In genomic region chr3:98558100-98558499, GRCh38 we compare ENCODE assay signal across 22 cellular contexts. TPM values are rescaled to one million over a fixed set of nuclear protein-coding genes. Genes with fewer than 3 reads are reported as not detected.
DNase-seq lines count a peak whose midpoint lies in the region; ATAC-seq, FAIRE-seq and TF ChIP-seq lines count a peak whose summit lies in the region.
"Had no signal": no experiment of that assay in that cellular context is flagged by ENCODE, and none has a peak within 500 bp of the region (broad histone marks: within the 10 kb centered on the region; RNA-seq: fewer than 3 reads in every experiment).

No MANE protein-coding gene starts in this region.

- H3K4me3 Mint-ChIP-seq in CD4-positive, CD25-positive, alpha-beta regulatory T cell: peak overlapping the region in 1 of 4 donors; percentile 86
- no peak overlapping the region for H3K4me3 Mint-ChIP-seq in CD4-positive, alpha-beta T cell
- H3K4me3 Mint-ChIP-seq in T-helper 17 cell: peak overlapping the region; percentile 65

- H4K20me1 ChIP-seq in GM12878 (ENCODE audit: control insufficient read depth, insufficient read depth): no peaks in the 10 kb centered on the region

- in situ Hi-C loops in GM12878 (cut with MboI): no loop called here

- no peak for TF ChIP-seq RAD21 in GM12878 (IDR thresholded peaks at IDR 0.05; ENCODE audit: insufficient read depth, low read depth, low read length)

- H3K9ac ChIP-seq in GM12878 (ENCODE audit: control insufficient read depth, insufficient read depth, low read length): peak overlapping the region; percentile 94

- ATAC-seq in CD4-positive, CD25-positive, alpha-beta regulatory T cell (ENCODE audit: low read depth in 2 of 2): no peak
- no peak for ATAC-seq in CD4-positive, alpha-beta T cell (ENCODE audit: poor library complexity)
- ATAC-seq in T-helper 17 cell (no peak), GM12878 (no peak), pancreas (no peak), GM21367 (IDR thresholded peaks at IDR 0.05; ENCODE audit: unreplicated experiment) (no peak)
- ATAC-seq: HepG2 had no signal

- H3K27ac ChIP-seq in CD4-positive, CD25-positive, alpha-beta regulatory T cell (ENCODE audit: insufficient read depth, low read length, poor library complexity, severe bottlenecking): peak overlapping the region; percentile 90
- H3K27ac ChIP-seq in CD4-positive, alpha-beta T cell (ENCODE audit: low read depth, low read length): peak overlapping the region; percentile 54
- H3K27ac ChIP-seq in GM12878 (ENCODE audit: control insufficient read depth, insufficient read depth) (peak overlapping the region; percentile 100), pancreas (no peak overlapping the region)
- H3K27ac ChIP-seq: breast epithelium, coronary artery, HL-60, sigmoid colon had no signal

- H3K4me2 ChIP-seq in GM12878 (ENCODE audit: control insufficient read depth, insufficient read depth): peak overlapping the region; percentile 99

- TF ChIP-seq EP300 in GM12878 (IDR thresholded peaks at IDR 0.05; ENCODE audit: borderline replicate concordance in 1 of 2, control insufficient read depth in 1 of 2, low read depth in 2 of 2, low read length in 2 of 2): no peak

- RAD21 ChIA-PET in GM12878 (lab: Charles Lee; ENCODE audit: unreplicated experiment): interaction anchor here (1.2 to 20.2 kb wide), 10 partner anchors 8 to 323 kb away, joined by 3 to 511 read pairs (median 23); partner anchors contain the start of genes CLDND1 and GPR15

- no peaks in the 10 kb centered on the region for H3K9me3 ChIP-seq in CD4-positive, CD25-positive, alpha-beta regulatory T cell (ENCODE audit: control insufficient read depth in 2 of 2, low read length in 2 of 2)
- no peaks in the 10 kb centered on the region for H3K9me3 ChIP-seq in CD4-positive, alpha-beta T cell (ENCODE audit: control insufficient read depth, low read length)
- no peaks in the 10 kb centered on the region for H3K9me3 ChIP-seq in T-helper 17 cell (ENCODE audit: control insufficient read depth, low read length, poor library complexity, severe bottlenecking)
- no peaks in the 10 kb centered on the region; the same call in 2 of the 3 replicates for H3K9me3 ChIP-seq in GM12878 (replicated peaks; ENCODE audit: control insufficient read depth, insufficient read depth, low read length)
- no peaks in the 10 kb centered on the region for H3K9me3 ChIP-seq in pancreas
- H3K9me3 ChIP-seq: breast epithelium, sigmoid colon had no signal

- TF ChIP-seq CTCF in CD4-positive, alpha-beta T cell (IDR thresholded peaks at IDR 0.05): no peak
- TF ChIP-seq CTCF in GM12878 (IDR thresholded peaks at IDR 0.05 in 2 of 3, conservative IDR thresholded peaks at IDR 0.05 in 1 of 3; ENCODE audit: control insufficient read depth in 2 of 3, extremely low read depth in 1 of 3, insufficient read depth in 1 of 3, low read depth in 3 of 3, low read length in 3 of 3) (no peak), pancreas (IDR thresholded peaks at IDR 0.05) (no peak)

- no peaks in the 10 kb centered on the region for H3K27me3 Mint-ChIP-seq in CD4-positive, CD25-positive, alpha-beta regulatory T cell
- no peaks in the 10 kb centered on the region for H3K27me3 Mint-ChIP-seq in CD4-positive, alpha-beta T cell
- no peaks in the 10 kb centered on the region for H3K27me3 Mint-ChIP-seq in T-helper 17 cell
- H3K27me3 Mint-ChIP-seq: progenitor cell of endocrine pancreas had no signal

- CTCF ChIA-PET in CD4-positive, alpha-beta T cell (lab: Charles Lee): no interaction called here
- CTCF ChIA-PET in GM12878 (lab: Yijun Ruan, JAX): interaction anchor here (0.8 to 5.9 kb wide), 11 partner anchors 9 to 39 kb away, joined by 3 to 32 read pairs (median 6); partner anchors contain the start of genes CLDND1 and GPR15

- POLR2A ChIA-PET in CD4-positive, alpha-beta T cell (lab: Charles Lee): interaction anchor here (0.6 to 4.7 kb wide), 5 partner anchors 14 to 43 kb away, joined by 3 to 39 read pairs (median 4); partner anchors contain the start of genes CLDND1 and CPOX
- POLR2A ChIA-PET in GM12878 (lab: Charles Lee): interaction anchor here (0.9 to 23.2 kb wide), 10 partner anchors 8 to 173 kb away, joined by 3 to 350 read pairs (median 4); partner anchors contain the start of genes CLDND1 and GPR15

- H2AFZ ChIP-seq in GM12878 (ENCODE audit: control insufficient read depth, low read depth, low read length): no peak overlapping the region

- FAIRE-seq in GM12878 (lab: Jason Lieb, UNC) (no peak), pancreas (lab: Jason Lieb, UNC) (no peak)
- FAIRE-seq: HepG2, TTC549 had no signal

- H3K9me3 Mint-ChIP-seq in CD4-positive, CD25-positive, alpha-beta regulatory T cell: peaks cover 0 to 4% (median 0%) of the 10 kb centered on the region in 7 donors
- no peaks in the 10 kb centered on the region for H3K9me3 Mint-ChIP-seq in CD4-positive, alpha-beta T cell

- no peaks in the 10 kb centered on the region for H3K36me3 Mint-ChIP-seq in CD4-positive, CD25-positive, alpha-beta regulatory T cell
- H3K36me3 Mint-ChIP-seq in CD4-positive, alpha-beta T cell (ENCODE audit: low read depth): no peaks in the 10 kb centered on the region
- H3K36me3 Mint-ChIP-seq in T-helper 17 cell (ENCODE audit: low read depth): no peaks in the 10 kb centered on the region

- peaks cover 42% of the 10 kb centered on the region for H3K4me1 ChIP-seq in CD4-positive, CD25-positive, alpha-beta regulatory T cell (ENCODE audit: control insufficient read depth, insufficient read depth, low read length, poor library complexity, severe bottlenecking)
- H3K4me1 ChIP-seq in GM12878 (ENCODE audit: control insufficient read depth, insufficient read depth, low read length) (peaks cover 23% of the 10 kb centered on the region), pancreas (no peaks in the 10 kb centered on the region)
- H3K4me1 ChIP-seq: breast epithelium, sigmoid colon had no signal

- H3K36me3 ChIP-seq in CD4-positive, CD25-positive, alpha-beta regulatory T cell (ENCODE audit: control insufficient read depth, insufficient read depth, low read length): no peaks in the 10 kb centered on the region
- H3K36me3 ChIP-seq in GM12878 (ENCODE audit: control insufficient read depth in 2 of 2, insufficient read depth in 2 of 2, low read length in 1 of 2) (no peaks in the 10 kb centered on the region), pancreas (no peaks in the 10 kb centered on the region)
- H3K36me3 ChIP-seq: breast epithelium, sigmoid colon had no signal

- peak overlapping the region; percentile 69 for H3K4me3 ChIP-seq in CD4-positive, CD25-positive, alpha-beta regulatory T cell (ENCODE audit: low read depth, low read length)
- H3K4me3 ChIP-seq in GM12878: peak overlapping the region; percentile 47
- H3K4me3 ChIP-seq in pancreas: no peak overlapping the region
- H3K4me3 ChIP-seq: breast epithelium, coronary artery, lung, sigmoid colon had no signal

- DNase-seq in CD4-positive, CD25-positive, alpha-beta regulatory T cell: no peak
- no peak for DNase-seq in CD4-positive, alpha-beta T cell
- DNase-seq in T-helper 17 cell (no peak), GM12878 (ENCODE audit: low read depth, low spot score) (no peak), pancreas (no peak), DMS153 treated with DMSO at 0.1 percent for 48 hours (lab: John Stamatoyannopoulos, UW; ENCODE audit: unreplicated experiment) (no peak)
- DNase-seq: GOT3, NCI-H1092, NCI-H2029 treated with DMSO at 0.1 percent for 48 hours, NCI-H82, Right ventricle myocardium superior, sigmoid colon had no signal

- H3K27ac Mint-ChIP-seq in CD4-positive, CD25-positive, alpha-beta regulatory T cell: peak overlapping the region; percentile 22 to 98 (median 86)
- H3K27ac Mint-ChIP-seq in CD4-positive, alpha-beta T cell: peak overlapping the region; percentile 92
- H3K27ac Mint-ChIP-seq in T-helper 17 cell: peak overlapping the region; percentile 97
- H3K27ac Mint-ChIP-seq: progenitor cell of endocrine pancreas had no signal

- 13% methylated on average over 5 of the region's 5 CpGs for WGBS in GM12878 (ENCODE audit: insufficient coverage, insufficient replicate concordance, low lambda C conversion rate, missing lambda C conversion rate)
- 41 to 52% methylated on average over 5 of the region's 5 CpGs for WGBS in pancreas, 2 donors

- no TSS peak for BruUV-seq in GM12878 (replicated peaks; lab: Mats Ljungman, UMichigan)

- H3K4me1 Mint-ChIP-seq in CD4-positive, CD25-positive, alpha-beta regulatory T cell: peaks cover 45 to 68% (median 52%) of the 10 kb centered on the region in 4 donors
- H3K4me1 Mint-ChIP-seq in CD4-positive, alpha-beta T cell (ENCODE audit: low read depth): peaks cover 77% of the 10 kb centered on the region
- H3K4me1 Mint-ChIP-seq in T-helper 17 cell: peaks cover 57% of the 10 kb centered on the region

- peaks cover 91% of the 10 kb centered on the region for H3K79me2 ChIP-seq in GM12878 (ENCODE audit: control insufficient read depth, insufficient read depth, low read length)

- intact Hi-C loops in CD4-positive, alpha-beta T cell (cut with DNase I, micrococcal nuclease): no loop called here
- intact Hi-C loops in GM12878 (cut with micrococcal nuclease; ENCODE audit: unreplicated experiment): loop anchor here (5.0 to 10.0 kb wide), 2 partner anchors 326 to 857 kb away; no protein-coding TSS in a partner anchor
- intact Hi-C loops in pancreas (cut with DNase I): no loop called here

- no peaks in the 10 kb centered on the region for H3K27me3 ChIP-seq in CD4-positive, CD25-positive, alpha-beta regulatory T cell (ENCODE audit: control insufficient read depth, insufficient read depth, low read length)
- H3K27me3 ChIP-seq in CD4-positive, alpha-beta T cell (ENCODE audit: control insufficient read depth, insufficient read depth, low read length): no peaks in the 10 kb centered on the region
- H3K27me3 ChIP-seq in GM12878 (replicated peaks in 1 of 2; ENCODE audit: control insufficient read depth in 2 of 2, insufficient read depth in 2 of 2, low read length in 1 of 2) (no peaks in the 10 kb centered on the region), pancreas (peaks cover 0 to 5% (median 2%) of the 10 kb centered on the region in 4 donors)
- H3K27me3 ChIP-seq: sigmoid colon had no signal

- no peak for TF ChIP-seq POLR2A in GM12878 (IDR thresholded peaks at IDR 0.05; ENCODE audit: low read depth, low read length)

- SMC1A ChIA-PET in GM12878 (lab: Charles Lee; ENCODE audit: uncharacterized antibody, unreplicated experiment): interaction anchor here (0.7 to 23.6 kb wide), 11 partner anchors 4 to 190 kb away, joined by 3 to 603 read pairs (median 37); partner anchors contain the start of genes CLDND1, CPOX and GPR15

RNA-seq across cellular contexts. Expression of gene GPR15, which starts 26.3 kb away (rescaled TPM):
- 5.7 TPM for total RNA-seq in CD4-positive, CD25-positive, alpha-beta regulatory T cell
- 10 to 100 TPM in 2 of 4 donors, 1 to 10 TPM in 2; 8.6 to 72.4 (median 9.8) TPM for polyA plus RNA-seq in CD4-positive, CD25-positive, alpha-beta regulatory T cell
- total RNA-seq in CD4-positive, alpha-beta T cell: 1 to 10 TPM; 8.4 to 9.6 TPM
- 100 to 1,000 TPM in 1 of 2 donors, 10 to 100 TPM in 1; 43.2 to 181 TPM for total RNA-seq in T-helper 17 cell
- 136 and 143 TPM in 2 replicates for total RNA-seq in GM12878 (2013; cell fraction: nucleolus; rRNA removed)
- total RNA-seq in GM12878 (2014; rRNA removed): 150 and 170 TPM in 2 replicates
- 118 and 119 TPM in 2 replicates for total RNA-seq in GM12878 (2014; rRNA removed; fragmentation: Illumina TruSeq; extraction: Trizol)
- total RNA-seq in GM12878 (2021): 105 TPM in 2 replicates
- polyA plus RNA-seq in GM12878 (2011; ENCODE audit: low read depth): 81.6 TPM
- polyA plus RNA-seq in GM12878 (2011; rRNA removed): 68.3 and 87.9 TPM in 2 replicates
- 77.7 and 84.8 TPM in 2 replicates for polyA plus RNA-seq in GM12878 (2011; cell fraction: cytosol; rRNA removed)
- polyA plus RNA-seq in GM12878 (2011; cell fraction: nucleus; rRNA removed): 59.0 and 81.9 TPM in 2 replicates
- 69.4 and 117 TPM in 2 replicates for polyA plus RNA-seq in GM12878 (2012)
- 113 and 116 TPM in 2 replicates for polyA plus RNA-seq in GM12878 (2014; fragmentation: Illumina TruSeq; extraction: Trizol)
- polyA plus RNA-seq in GM12878 (2014; fragmentation: Nextera tagmentation; extraction: Ambion mirVana): 100 to 1,000 TPM in 1 of 2 experiments, 10 to 100 TPM in 1; 70.7 to 145 TPM
- polyA plus RNA-seq in GM12878 (2014; rRNA removed): 82.7 and 83.9 TPM in 2 replicates
- polyA plus RNA-seq in GM12878 (2016; fragmentation: Nextera tagmentation; extraction: Ambion mirVana): 100 to 1,000 TPM; 146 to 150 TPM
- 142 and 145 TPM in 2 replicates for polyA minus RNA-seq in GM12878 (2011; rRNA and poly(A)+ RNA removed)
- polyA minus RNA-seq in GM12878 (2011; cell fraction: cytosol; rRNA and poly(A)+ RNA removed): 29.7 and 31.3 TPM in 2 replicates
- polyA minus RNA-seq in GM12878 (2011; cell fraction: nucleus; rRNA and poly(A)+ RNA removed): 79.2 and 93.9 TPM in 2 replicates
- under 1 TPM in 2 of 6 donors, not detected in 4; 0.15 to 0.19 TPM for total RNA-seq in pancreas
- under 1 TPM in 1 of 2 donors, not detected in 1; 0.07 TPM for polyA plus RNA-seq in pancreas
- total RNA-seq: HepG2, kidney epithelial cell, progenitor cell of endocrine pancreas, Right ventricle myocardium superior, temporal lobe had no signal
- polyA plus RNA-seq: HepG2 had no signal

RNA-seq across cellular contexts. Expression of gene CPOX, which starts 35.3 kb away (rescaled TPM):
- 22.8 TPM for total RNA-seq in CD4-positive, CD25-positive, alpha-beta regulatory T cell
- polyA plus RNA-seq in CD4-positive, CD25-positive, alpha-beta regulatory T cell: 1 to 10 TPM; 7.1 to 9.5 (median 7.2) TPM
- 10 to 100 TPM in 1 of 2 experiments, 1 to 10 TPM in 1; 7.0 to 10.5 TPM for total RNA-seq in CD4-positive, alpha-beta T cell
- total RNA-seq in T-helper 17 cell (10 to 100 TPM; 17.1 to 19.8 TPM), GM12878 (2014; rRNA removed) (71.8 and 75.9 TPM in 2 replicates), GM12878 (2014; rRNA removed; fragmentation: Illumina TruSeq; extraction: Trizol) (51.0 and 53.2 TPM in 2 replicates), GM12878 (2021) (69.4 and 72.6 TPM in 2 replicates), pancreas (1 to 10 TPM; 4.1 to 9.5 (median 5.3) TPM)
- total RNA-seq in GM12878 (2013; cell fraction: nucleolus; rRNA removed): 67.1 and 69.2 TPM in 2 replicates
- 31.0 TPM for polyA plus RNA-seq in GM12878 (2011; ENCODE audit: low read depth)
- polyA plus RNA-seq in GM12878 (2011; rRNA removed) (65.8 and 67.0 TPM in 2 replicates), GM12878 (2014; fragmentation: Illumina TruSeq; extraction: Trizol) (61.8 and 63.7 TPM in 2 replicates), GM12878 (2014; fragmentation: Nextera tagmentation; extraction: Ambion mirVana) (10 to 100 TPM; 40.7 to 45.8 TPM), GM12878 (2014; rRNA removed) (66.4 and 78.0 TPM in 2 replicates), GM12878 (2016; fragmentation: Nextera tagmentation; extraction: Ambion mirVana) (10 to 100 TPM; 63.3 to 67.6 TPM), pancreas (1 to 10 TPM; 8.2 to 9.8 TPM)
- polyA plus RNA-seq in GM12878 (2011; cell fraction: cytosol; rRNA removed): 37.8 and 41.4 TPM in 2 replicates
- polyA plus RNA-seq in GM12878 (2011; cell fraction: nucleus; rRNA removed): 79.0 and 107 TPM in 2 replicates
- 44.9 and 69.6 TPM in 2 replicates for polyA plus RNA-seq in GM12878 (2012)
- polyA minus RNA-seq in GM12878 (2011; rRNA and poly(A)+ RNA removed): 31.7 and 38.3 TPM in 2 replicates
- 13.1 and 19.1 TPM in 2 replicates for polyA minus RNA-seq in GM12878 (2011; cell fraction: cytosol; rRNA and poly(A)+ RNA removed)
- polyA minus RNA-seq in GM12878 (2011; cell fraction: nucleus; rRNA and poly(A)+ RNA removed): 23.1 and 39.6 TPM in 2 replicates

RNA-seq across cellular contexts. Expression of gene CLDND1, which starts 35.4 kb away (rescaled TPM):
- 266 TPM for total RNA-seq in CD4-positive, CD25-positive, alpha-beta regulatory T cell
- polyA plus RNA-seq in CD4-positive, CD25-positive, alpha-beta regulatory T cell: 100 to 1,000 TPM; 193 to 320 (median 249) TPM
- 100 to 1,000 TPM; 168 to 185 TPM for total RNA-seq in CD4-positive, alpha-beta T cell
- total RNA-seq in T-helper 17 cell: 100 to 1,000 TPM; 195 to 285 TPM
- 296 and 302 TPM in 2 replicates for total RNA-seq in GM12878 (2013; cell fraction: nucleolus; rRNA removed)
- 123 and 164 TPM in 2 replicates for total RNA-seq in GM12878 (2014; rRNA removed)
- total RNA-seq in GM12878 (2014; rRNA removed; fragmentation: Illumina TruSeq; extraction: Trizol): 97.8 and 101 TPM in 2 replicates
- total RNA-seq in GM12878 (2021): 124 and 130 TPM in 2 replicates
- 100 TPM for polyA plus RNA-seq in GM12878 (2011; ENCODE audit: low read depth)
- 225 and 259 TPM in 2 replicates for polyA plus RNA-seq in GM12878 (2011; rRNA removed)
- polyA plus RNA-seq in GM12878 (2011; cell fraction: cytosol; rRNA removed): 110 and 197 TPM in 2 replicates
- polyA plus RNA-seq in GM12878 (2011; cell fraction: nucleus; rRNA removed): 273 and 287 TPM in 2 replicates
- 130 and 134 TPM in 2 replicates for polyA plus RNA-seq in GM12878 (2012)
- polyA plus RNA-seq in GM12878 (2014; fragmentation: Illumina TruSeq; extraction: Trizol): 173 and 232 TPM in 2 replicates
- polyA plus RNA-seq in GM12878 (2014; fragmentation: Nextera tagmentation; extraction: Ambion mirVana): 100 to 1,000 TPM; 150 to 163 TPM
- 144 and 154 TPM in 2 replicates for polyA plus RNA-seq in GM12878 (2014; rRNA removed)
- 100 to 1,000 TPM; 144 to 154 TPM for polyA plus RNA-seq in GM12878 (2016; fragmentation: Nextera tagmentation; extraction: Ambion mirVana)
- polyA minus RNA-seq in GM12878 (2011; rRNA and poly(A)+ RNA removed): 210 and 247 TPM in 2 replicates
- 72.8 and 86.1 TPM in 2 replicates for polyA minus RNA-seq in GM12878 (2011; cell fraction: cytosol; rRNA and poly(A)+ RNA removed)
- polyA minus RNA-seq in GM12878 (2011; cell fraction: nucleus; rRNA and poly(A)+ RNA removed): 149 and 181 TPM in 2 replicates
- 10 to 100 TPM; 16.0 to 35.1 (median 21.8) TPM for total RNA-seq in pancreas
- polyA plus RNA-seq in pancreas: 10 to 100 TPM; 21.3 to 37.2 TPM

Comparison
In these comparisons a context has a peak if more than half of its experiments do, and no peak if none do; other contexts are left out.
1. H3K27ac ChIP-seq: peak in CD4-positive, CD25-positive, alpha-beta regulatory T cell (single experiment), CD4-positive, alpha-beta T cell (single experiment) and GM12878 (single experiment); none in pancreas (0 of 4).
2. H3K4me3 ChIP-seq: peak in CD4-positive, CD25-positive, alpha-beta regulatory T cell (single experiment) and GM12878 (single experiment); none in pancreas (0 of 4).
3. Peak in every context shown above with its lines, with median percentiles within 50 percentile points of each other: H3K27ac Mint-ChIP-seq.